In genomic region chr11:269146-269890, GRCh38 we compare ENCODE assay signal across 8 cellular contexts. TPM values are rescaled to one million over a fixed set of nuclear protein-coding genes. Genes with fewer than 3 reads are reported as not detected.
DNase-seq lines count a peak whose midpoint lies in the region; ATAC-seq and TF ChIP-seq lines count a peak whose summit lies in the region.

No MANE protein-coding gene starts in this region.

- H3K4me2 ChIP-seq in neuronal stem cell (ENCODE audit: insufficient read depth, low read length, poor library complexity, severe bottlenecking) = no peak overlapping the region

- H2AFZ ChIP-seq in neuronal stem cell (ENCODE audit: low read length) = peak overlapping the region; percentile 53

- H2BK15ac ChIP-seq in neuronal stem cell (ENCODE audit: low read length) = no peak overlapping the region

- H2BK120ac ChIP-seq in neuronal stem cell (ENCODE audit: low read depth, low read length) = no peak overlapping the region

- no peak overlapping the region for H3K9ac ChIP-seq in neuronal stem cell (ENCODE audit: low read depth, low read length, poor library complexity)

- TF ChIP-seq CTCF in choroid plexus epithelial cell (conservative IDR thresholded peaks at IDR 0.05; ENCODE audit: low read depth, low read length) = no peak

- H2BK12ac ChIP-seq in neuronal stem cell (ENCODE audit: low read length) = no peak overlapping the region

- DNase-seq in activated CD4-positive, alpha-beta T cell treated with anti-CD3 and anti-CD28 coated beads for 48 hours = peak; percentile 62
- DNase-seq in activated CD4-positive, alpha-beta T cell treated with anti-CD3 and anti-CD28 coated beads, Interleukin-2, amount 50 U/mL, for 4 hours = no peak
- peak; percentile 26 for DNase-seq in choroid plexus epithelial cell (ENCODE audit: low read depth)
- DNase-seq in neuronal stem cell (ENCODE audit: low spot score) = no peak
- DNase-seq in NCI-H345 treated with DMSO at 0.1 percent for 48 hours (lab: John Stamatoyannopoulos, UW; ENCODE audit: unreplicated experiment) = no peak
- no peak for DNase-seq in AG08395 (ENCODE audit: low spot score)

- no peak overlapping the region for H3K14ac ChIP-seq in neuronal stem cell (ENCODE audit: low read length)

- H2BK5ac ChIP-seq in neuronal stem cell (ENCODE audit: low read length) = no peak overlapping the region

- H3K4ac ChIP-seq in neuronal stem cell (ENCODE audit: low read length) = no peak overlapping the region

- WGBS in neuronal stem cell (ENCODE audit: extremely low coverage in 2 of 2, insufficient read length in 2 of 2, insufficient replicate concordance in 1 of 2), 2 donors = no CpG with 5 or more reads among the region's 21 CpGs

- ATAC-seq in HG03039 (IDR thresholded peaks at IDR 0.05; ENCODE audit: unreplicated experiment) = peak; percentile 54

- no peaks in the 10 kb centered on the region for H3K79me1 ChIP-seq in neuronal stem cell (ENCODE audit: low read depth, low read length)

- H3K23ac ChIP-seq in neuronal stem cell (ENCODE audit: low read depth, low read length, poor library complexity) = no peak overlapping the region

- no peak overlapping the region for H4K8ac ChIP-seq in neuronal stem cell (ENCODE audit: low read depth, low read length)

- H3K4me1 ChIP-seq in neuronal stem cell (ENCODE audit: control insufficient read depth in 2 of 2, insufficient read depth in 1 of 2, low read depth in 1 of 2, low read length in 2 of 2) = peaks cover 0 to 5% of the 10 kb centered on the region in 2 donors

- H3K27me3 ChIP-seq in neuronal stem cell (ENCODE audit: control insufficient read depth in 3 of 3, insufficient read depth in 3 of 3, low read depth in 1 of 3, low read length in 3 of 3) = no peaks in the 10 kb centered on the region

- peak; percentile 50; the same call in 1 of the 2 replicates for TF ChIP-seq POLR2A in Raji (IDR thresholded peaks at IDR 0.05; ENCODE audit: insufficient read depth, low read depth, low read length)

- no peak overlapping the region for H4K91ac ChIP-seq in neuronal stem cell (ENCODE audit: low read depth, low read length, poor library complexity)

- H3K4me3 ChIP-seq in choroid plexus epithelial cell (ENCODE audit: low read depth, low read length) (peak overlapping the region; percentile 35), neuronal stem cell (ENCODE audit: low read length in 2 of 2) (no peak overlapping the region)

- no peak overlapping the region for H3K27ac ChIP-seq in neuronal stem cell (replicated peaks; ENCODE audit: low read length)

- H3K9me3 ChIP-seq in neuronal stem cell (replicated peaks in 1 of 2; ENCODE audit: control insufficient read depth in 2 of 2, insufficient read depth in 1 of 2, low read depth in 1 of 2, low read length in 2 of 2) = peaks cover 3 to 4% of the 10 kb centered on the region in 2 donors

- H3K36me3 ChIP-seq in neuronal stem cell (replicated peaks in 1 of 2; ENCODE audit: control insufficient read depth in 2 of 2, insufficient read depth in 2 of 2, low read length in 2 of 2) = no peaks in the 10 kb centered on the region

- H3K18ac ChIP-seq in neuronal stem cell (ENCODE audit: low read length) = no peak overlapping the region

- H2AK5ac ChIP-seq in neuronal stem cell (ENCODE audit: low read depth, low read length) = no peak overlapping the region

RNA-seq across cellular contexts. Expression of gene NLRP6, which starts 8.9 kb away (rescaled TPM):
- polyA plus RNA-seq in neuronal stem cell (2013, experiment 1 of 2) = not detected
- polyA plus RNA-seq in neuronal stem cell (2013, experiment 2 of 2) = not detected

RNA-seq across cellular contexts. Expression of gene PGGHG, which starts 19.6 kb away (rescaled TPM):
- 50.4 TPM for polyA plus RNA-seq in neuronal stem cell (2013, experiment 1 of 2)
- polyA plus RNA-seq in neuronal stem cell (2013, experiment 2 of 2) = 48.9 TPM

RNA-seq across cellular contexts. Expression of gene IFITM5, which starts 30.0 kb away (rescaled TPM):
- not detected for polyA plus RNA-seq in neuronal stem cell (2013, experiment 1 of 2)
- 0.06 TPM for polyA plus RNA-seq in neuronal stem cell (2013, experiment 2 of 2)

RNA-seq across cellular contexts. Expression of gene PSMD13, which starts 32.5 kb away (rescaled TPM):
- 70.9 TPM for polyA plus RNA-seq in neuronal stem cell (2013, experiment 1 of 2)
- polyA plus RNA-seq in neuronal stem cell (2013, experiment 2 of 2) = 69.7 TPM

RNA-seq across cellular contexts. Expression of gene SIRT3, which starts 33.2 kb away (rescaled TPM):
- 17.8 TPM for polyA plus RNA-seq in neuronal stem cell (2013, experiment 1 of 2)
- polyA plus RNA-seq in neuronal stem cell (2013, experiment 2 of 2) = 18.8 TPM

Comparison
In these comparisons a context has a peak if more than half of its experiments do, and no peak if none do; other contexts are left out.
1. DNase-seq: peak in activated CD4-positive, alpha-beta T cell treated with anti-CD3 and anti-CD28 coated beads for 48 hours (single experiment) and choroid plexus epithelial cell (single experiment); none in activated CD4-positive, alpha-beta T cell treated with anti-CD3 and anti-CD28 coated beads, Interleukin-2, amount 50 U/mL, for 4 hours (0 of 2), neuronal stem cell (single experiment), NCI-H345 treated with DMSO at 0.1 percent for 48 hours (single experiment) and AG08395 (single experiment).